Comparison of ENCODE assay signal across 1 cellular context in the genomic region with DNA sequence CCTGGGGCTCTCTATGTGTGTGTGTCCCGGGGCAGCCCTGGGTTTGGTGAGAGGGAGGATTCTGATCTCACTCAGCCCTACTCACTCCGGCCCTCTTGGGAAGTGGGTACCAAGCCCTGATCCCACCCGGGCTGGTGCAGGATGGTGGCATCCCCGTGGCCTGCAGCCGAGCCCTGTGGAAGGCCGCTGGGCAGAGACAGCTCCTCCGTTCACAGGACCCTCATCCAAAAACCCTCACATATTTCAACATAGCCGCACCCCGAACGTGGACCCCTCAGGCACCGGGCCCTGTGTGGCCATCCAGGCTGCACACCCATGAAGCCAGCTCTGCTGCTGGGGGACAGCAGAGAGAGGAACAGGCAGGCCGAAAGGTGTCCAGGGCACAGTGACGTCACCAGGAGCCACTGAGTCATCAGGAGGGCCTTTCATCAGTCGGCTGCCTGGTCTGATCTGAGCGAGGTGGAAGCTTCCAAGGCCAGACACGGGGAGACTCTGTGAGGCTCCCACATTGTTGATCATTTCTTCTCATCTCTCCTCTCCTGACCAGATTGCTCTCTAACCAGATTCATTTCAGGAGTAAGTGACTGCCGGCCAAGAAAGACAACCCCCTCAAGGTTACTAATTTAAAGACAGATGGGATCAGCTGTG.
A peak's percentile ranks its signal among the peaks of the same experiment; 100 is the strongest.
TF ChIP-seq lines count a peak whose summit lies in the region.

No MANE protein-coding gene starts in this region.

TF ChIP-seq in HepG2, 621 proteins besides CTCF, POLR2A, EP300 and RAD21 (continued from another document and continues in another):
- TF ChIP-seq, protein P1, sequence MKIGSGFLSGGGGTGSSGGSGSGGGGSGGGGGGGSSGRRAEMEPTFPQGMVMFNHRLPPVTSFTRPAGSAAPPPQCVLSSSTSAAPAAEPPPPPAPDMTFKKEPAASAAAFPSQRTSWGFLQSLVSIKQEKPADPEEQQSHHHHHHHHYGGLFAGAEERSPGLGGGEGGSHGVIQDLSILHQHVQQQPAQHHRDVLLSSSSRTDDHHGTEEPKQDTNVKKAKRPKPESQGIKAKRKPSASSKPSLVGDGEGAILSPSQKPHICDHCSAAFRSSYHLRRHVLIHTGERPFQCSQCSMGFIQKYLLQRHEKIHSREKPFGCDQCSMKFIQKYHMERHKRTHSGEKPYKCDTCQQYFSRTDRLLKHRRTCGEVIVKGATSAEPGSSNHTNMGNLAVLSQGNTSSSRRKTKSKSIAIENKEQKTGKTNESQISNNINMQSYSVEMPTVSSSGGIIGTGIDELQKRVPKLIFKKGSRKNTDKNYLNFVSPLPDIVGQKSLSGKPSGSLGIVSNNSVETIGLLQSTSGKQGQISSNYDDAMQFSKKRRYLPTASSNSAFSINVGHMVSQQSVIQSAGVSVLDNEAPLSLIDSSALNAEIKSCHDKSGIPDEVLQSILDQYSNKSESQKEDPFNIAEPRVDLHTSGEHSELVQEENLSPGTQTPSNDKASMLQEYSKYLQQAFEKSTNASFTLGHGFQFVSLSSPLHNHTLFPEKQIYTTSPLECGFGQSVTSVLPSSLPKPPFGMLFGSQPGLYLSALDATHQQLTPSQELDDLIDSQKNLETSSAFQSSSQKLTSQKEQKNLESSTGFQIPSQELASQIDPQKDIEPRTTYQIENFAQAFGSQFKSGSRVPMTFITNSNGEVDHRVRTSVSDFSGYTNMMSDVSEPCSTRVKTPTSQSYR (CRISPR knock-in tag; IDR thresholded peaks at IDR 0.05; ENCODE audit: borderline replicate concordance) = no peak
- no peak for TF ChIP-seq PPARG (CRISPR knock-in tag; conservative IDR thresholded peaks at IDR 0.05)
- TF ChIP-seq CENPX (CRISPR knock-in tag; IDR thresholded peaks at IDR 0.05) = no peak
- TF ChIP-seq ZNF564 (CRISPR knock-in tag; IDR thresholded peaks at IDR 0.05) = no peak
- no peak for TF ChIP-seq ZNF782 (CRISPR knock-in tag; IDR thresholded peaks at IDR 0.05; ENCODE audit: borderline replicate concordance)
- no peak for TF ChIP-seq HMG20B (CRISPR knock-in tag; conservative IDR thresholded peaks at IDR 0.05)
- no peak for TF ChIP-seq CBX1 (IDR thresholded peaks at IDR 0.05; ENCODE audit: low read depth)
- no peak for TF ChIP-seq BORCS8-MEF2B (CRISPR knock-in tag; IDR thresholded peaks at IDR 0.05)
- TF ChIP-seq, protein P2, sequence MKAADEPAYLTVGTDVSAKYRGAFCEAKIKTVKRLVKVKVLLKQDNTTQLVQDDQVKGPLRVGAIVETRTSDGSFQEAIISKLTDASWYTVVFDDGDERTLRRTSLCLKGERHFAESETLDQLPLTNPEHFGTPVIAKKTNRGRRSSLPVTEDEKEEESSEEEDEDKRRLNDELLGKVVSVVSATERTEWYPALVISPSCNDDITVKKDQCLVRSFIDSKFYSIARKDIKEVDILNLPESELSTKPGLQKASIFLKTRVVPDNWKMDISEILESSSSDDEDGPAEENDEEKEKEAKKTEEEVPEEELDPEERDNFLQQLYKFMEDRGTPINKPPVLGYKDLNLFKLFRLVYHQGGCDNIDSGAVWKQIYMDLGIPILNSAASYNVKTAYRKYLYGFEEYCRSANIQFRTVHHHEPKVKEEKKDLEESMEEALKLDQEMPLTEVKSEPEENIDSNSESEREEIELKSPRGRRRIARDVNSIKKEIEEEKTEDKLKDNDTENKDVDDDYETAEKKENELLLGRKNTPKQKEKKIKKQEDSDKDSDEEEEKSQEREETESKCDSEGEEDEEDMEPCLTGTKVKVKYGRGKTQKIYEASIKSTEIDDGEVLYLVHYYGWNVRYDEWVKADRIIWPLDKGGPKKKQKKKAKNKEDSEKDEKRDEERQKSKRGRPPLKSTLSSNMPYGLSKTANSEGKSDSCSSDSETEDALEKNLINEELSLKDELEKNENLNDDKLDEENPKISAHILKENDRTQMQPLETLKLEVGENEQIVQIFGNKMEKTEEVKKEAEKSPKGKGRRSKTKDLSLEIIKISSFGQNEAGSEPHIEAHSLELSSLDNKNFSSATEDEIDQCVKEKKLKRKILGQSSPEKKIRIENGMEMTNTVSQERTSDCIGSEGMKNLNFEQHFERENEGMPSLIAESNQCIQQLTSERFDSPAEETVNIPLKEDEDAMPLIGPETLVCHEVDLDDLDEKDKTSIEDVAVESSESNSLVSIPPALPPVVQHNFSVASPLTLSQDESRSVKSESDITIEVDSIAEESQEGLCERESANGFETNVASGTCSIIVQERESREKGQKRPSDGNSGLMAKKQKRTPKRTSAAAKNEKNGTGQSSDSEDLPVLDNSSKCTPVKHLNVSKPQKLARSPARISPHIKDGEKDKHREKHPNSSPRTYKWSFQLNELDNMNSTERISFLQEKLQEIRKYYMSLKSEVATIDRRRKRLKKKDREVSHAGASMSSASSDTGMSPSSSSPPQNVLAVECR (CRISPR knock-in tag; IDR thresholded peaks at IDR 0.05; ENCODE audit: borderline replicate concordance) = 0 out of 2 replicates have a peak, but pooled peaks have one; percentile 15
- TF ChIP-seq NKX3-1 (CRISPR knock-in tag; IDR thresholded peaks at IDR 0.05) = no peak
- TF ChIP-seq, protein P3, sequence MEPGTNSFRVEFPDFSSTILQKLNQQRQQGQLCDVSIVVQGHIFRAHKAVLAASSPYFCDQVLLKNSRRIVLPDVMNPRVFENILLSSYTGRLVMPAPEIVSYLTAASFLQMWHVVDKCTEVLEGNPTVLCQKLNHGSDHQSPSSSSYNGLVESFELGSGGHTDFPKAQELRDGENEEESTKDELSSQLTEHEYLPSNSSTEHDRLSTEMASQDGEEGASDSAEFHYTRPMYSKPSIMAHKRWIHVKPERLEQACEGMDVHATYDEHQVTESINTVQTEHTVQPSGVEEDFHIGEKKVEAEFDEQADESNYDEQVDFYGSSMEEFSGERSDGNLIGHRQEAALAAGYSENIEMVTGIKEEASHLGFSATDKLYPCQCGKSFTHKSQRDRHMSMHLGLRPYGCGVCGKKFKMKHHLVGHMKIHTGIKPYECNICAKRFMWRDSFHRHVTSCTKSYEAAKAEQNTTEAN (CRISPR knock-in tag; conservative IDR thresholded peaks at IDR 0.05) = no peak
- TF ChIP-seq, protein P4, sequence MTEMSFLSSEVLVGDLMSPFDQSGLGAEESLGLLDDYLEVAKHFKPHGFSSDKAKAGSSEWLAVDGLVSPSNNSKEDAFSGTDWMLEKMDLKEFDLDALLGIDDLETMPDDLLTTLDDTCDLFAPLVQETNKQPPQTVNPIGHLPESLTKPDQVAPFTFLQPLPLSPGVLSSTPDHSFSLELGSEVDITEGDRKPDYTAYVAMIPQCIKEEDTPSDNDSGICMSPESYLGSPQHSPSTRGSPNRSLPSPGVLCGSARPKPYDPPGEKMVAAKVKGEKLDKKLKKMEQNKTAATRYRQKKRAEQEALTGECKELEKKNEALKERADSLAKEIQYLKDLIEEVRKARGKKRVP (CRISPR knock-in tag; IDR thresholded peaks at IDR 0.05) = peak in 1 of 2 experiments; percentile 67; a peak in 2 of 4 replicates
- TF ChIP-seq ZNF296 (CRISPR knock-in tag; conservative IDR thresholded peaks at IDR 0.05) = no peak
- no peak for TF ChIP-seq ZNF337 (CRISPR knock-in tag; IDR thresholded peaks at IDR 0.05; ENCODE audit: borderline replicate concordance, low read depth)
- TF ChIP-seq ZNF30 (CRISPR knock-in tag; IDR thresholded peaks at IDR 0.05) = no peak
- TF ChIP-seq, protein P5, sequence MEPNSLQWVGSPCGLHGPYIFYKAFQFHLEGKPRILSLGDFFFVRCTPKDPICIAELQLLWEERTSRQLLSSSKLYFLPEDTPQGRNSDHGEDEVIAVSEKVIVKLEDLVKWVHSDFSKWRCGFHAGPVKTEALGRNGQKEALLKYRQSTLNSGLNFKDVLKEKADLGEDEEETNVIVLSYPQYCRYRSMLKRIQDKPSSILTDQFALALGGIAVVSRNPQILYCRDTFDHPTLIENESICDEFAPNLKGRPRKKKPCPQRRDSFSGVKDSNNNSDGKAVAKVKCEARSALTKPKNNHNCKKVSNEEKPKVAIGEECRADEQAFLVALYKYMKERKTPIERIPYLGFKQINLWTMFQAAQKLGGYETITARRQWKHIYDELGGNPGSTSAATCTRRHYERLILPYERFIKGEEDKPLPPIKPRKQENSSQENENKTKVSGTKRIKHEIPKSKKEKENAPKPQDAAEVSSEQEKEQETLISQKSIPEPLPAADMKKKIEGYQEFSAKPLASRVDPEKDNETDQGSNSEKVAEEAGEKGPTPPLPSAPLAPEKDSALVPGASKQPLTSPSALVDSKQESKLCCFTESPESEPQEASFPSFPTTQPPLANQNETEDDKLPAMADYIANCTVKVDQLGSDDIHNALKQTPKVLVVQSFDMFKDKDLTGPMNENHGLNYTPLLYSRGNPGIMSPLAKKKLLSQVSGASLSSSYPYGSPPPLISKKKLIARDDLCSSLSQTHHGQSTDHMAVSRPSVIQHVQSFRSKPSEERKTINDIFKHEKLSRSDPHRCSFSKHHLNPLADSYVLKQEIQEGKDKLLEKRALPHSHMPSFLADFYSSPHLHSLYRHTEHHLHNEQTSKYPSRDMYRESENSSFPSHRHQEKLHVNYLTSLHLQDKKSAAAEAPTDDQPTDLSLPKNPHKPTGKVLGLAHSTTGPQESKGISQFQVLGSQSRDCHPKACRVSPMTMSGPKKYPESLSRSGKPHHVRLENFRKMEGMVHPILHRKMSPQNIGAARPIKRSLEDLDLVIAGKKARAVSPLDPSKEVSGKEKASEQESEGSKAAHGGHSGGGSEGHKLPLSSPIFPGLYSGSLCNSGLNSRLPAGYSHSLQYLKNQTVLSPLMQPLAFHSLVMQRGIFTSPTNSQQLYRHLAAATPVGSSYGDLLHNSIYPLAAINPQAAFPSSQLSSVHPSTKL (CRISPR knock-in tag; IDR thresholded peaks at IDR 0.05) = 0 out of 2 replicates have a peak, but pooled peaks have one; percentile 10
- TF ChIP-seq, protein P6, sequence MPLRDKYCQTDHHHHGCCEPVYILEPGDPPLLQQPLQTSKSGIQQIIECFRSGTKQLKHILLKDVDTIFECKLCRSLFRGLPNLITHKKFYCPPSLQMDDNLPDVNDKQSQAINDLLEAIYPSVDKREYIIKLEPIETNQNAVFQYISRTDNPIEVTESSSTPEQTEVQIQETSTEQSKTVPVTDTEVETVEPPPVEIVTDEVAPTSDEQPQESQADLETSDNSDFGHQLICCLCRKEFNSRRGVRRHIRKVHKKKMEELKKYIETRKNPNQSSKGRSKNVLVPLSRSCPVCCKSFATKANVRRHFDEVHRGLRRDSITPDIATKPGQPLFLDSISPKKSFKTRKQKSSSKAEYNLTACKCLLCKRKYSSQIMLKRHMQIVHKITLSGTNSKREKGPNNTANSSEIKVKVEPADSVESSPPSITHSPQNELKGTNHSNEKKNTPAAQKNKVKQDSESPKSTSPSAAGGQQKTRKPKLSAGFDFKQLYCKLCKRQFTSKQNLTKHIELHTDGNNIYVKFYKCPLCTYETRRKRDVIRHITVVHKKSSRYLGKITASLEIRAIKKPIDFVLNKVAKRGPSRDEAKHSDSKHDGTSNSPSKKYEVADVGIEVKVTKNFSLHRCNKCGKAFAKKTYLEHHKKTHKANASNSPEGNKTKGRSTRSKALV (CRISPR knock-in tag; IDR thresholded peaks at IDR 0.05) = no peak
- TF ChIP-seq, protein P7, sequence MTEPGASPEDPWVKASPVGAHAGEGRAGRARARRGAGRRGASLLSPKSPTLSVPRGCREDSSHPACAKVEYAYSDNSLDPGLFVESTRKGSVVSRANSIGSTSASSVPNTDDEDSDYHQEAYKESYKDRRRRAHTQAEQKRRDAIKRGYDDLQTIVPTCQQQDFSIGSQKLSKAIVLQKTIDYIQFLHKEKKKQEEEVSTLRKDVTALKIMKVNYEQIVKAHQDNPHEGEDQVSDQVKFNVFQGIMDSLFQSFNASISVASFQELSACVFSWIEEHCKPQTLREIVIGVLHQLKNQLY (CRISPR knock-in tag; IDR thresholded peaks at IDR 0.05) = no peak
- no peak for TF ChIP-seq ZNF460 (CRISPR knock-in tag; IDR thresholded peaks at IDR 0.05; ENCODE audit: borderline replicate concordance)
- TF ChIP-seq MED8 (CRISPR knock-in tag; IDR thresholded peaks at IDR 0.05; ENCODE audit: insufficient replicate concordance) = no peak
- TF ChIP-seq ZNF383 (CRISPR knock-in tag; IDR thresholded peaks at IDR 0.05; ENCODE audit: borderline replicate concordance) = no peak
- no peak for TF ChIP-seq EHMT2 (IDR thresholded peaks at IDR 0.05; ENCODE audit: borderline replicate concordance, low read depth, low read length)
- TF ChIP-seq ZKSCAN5 (CRISPR knock-in tag; IDR thresholded peaks at IDR 0.05) = no peak
- TF ChIP-seq, protein P8, sequence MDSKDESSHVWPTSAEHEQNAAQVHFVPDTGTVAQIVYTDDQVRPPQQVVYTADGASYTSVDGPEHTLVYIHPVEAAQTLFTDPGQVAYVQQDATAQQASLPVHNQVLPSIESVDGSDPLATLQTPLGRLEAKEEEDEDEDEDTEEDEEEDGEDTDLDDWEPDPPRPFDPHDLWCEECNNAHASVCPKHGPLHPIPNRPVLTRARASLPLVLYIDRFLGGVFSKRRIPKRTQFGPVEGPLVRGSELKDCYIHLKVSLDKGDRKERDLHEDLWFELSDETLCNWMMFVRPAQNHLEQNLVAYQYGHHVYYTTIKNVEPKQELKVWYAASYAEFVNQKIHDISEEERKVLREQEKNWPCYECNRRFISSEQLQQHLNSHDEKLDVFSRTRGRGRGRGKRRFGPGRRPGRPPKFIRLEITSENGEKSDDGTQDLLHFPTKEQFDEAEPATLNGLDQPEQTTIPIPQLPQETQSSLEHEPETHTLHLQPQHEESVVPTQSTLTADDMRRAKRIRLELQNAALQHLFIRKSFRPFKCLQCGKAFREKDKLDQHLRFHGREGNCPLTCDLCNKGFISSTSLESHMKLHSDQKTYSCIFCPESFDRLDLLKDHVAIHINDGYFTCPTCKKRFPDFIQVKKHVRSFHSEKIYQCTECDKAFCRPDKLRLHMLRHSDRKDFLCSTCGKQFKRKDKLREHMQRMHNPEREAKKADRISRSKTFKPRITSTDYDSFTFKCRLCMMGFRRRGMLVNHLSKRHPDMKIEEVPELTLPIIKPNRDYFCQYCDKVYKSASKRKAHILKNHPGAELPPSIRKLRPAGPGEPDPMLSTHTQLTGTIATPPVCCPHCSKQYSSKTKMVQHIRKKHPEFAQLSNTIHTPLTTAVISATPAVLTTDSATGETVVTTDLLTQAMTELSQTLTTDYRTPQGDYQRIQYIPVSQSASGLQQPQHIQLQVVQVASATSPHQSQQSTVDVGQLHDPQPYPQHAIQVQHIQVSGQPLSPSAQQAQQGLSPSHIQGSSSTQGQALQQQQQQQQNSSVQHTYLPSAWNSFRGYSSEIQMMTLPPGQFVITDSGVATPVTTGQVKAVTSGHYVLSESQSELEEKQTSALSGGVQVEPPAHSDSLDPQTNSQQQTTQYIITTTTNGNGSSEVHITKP (CRISPR knock-in tag; IDR thresholded peaks at IDR 0.05; ENCODE audit: low read depth) = peak; percentile 93
- TF ChIP-seq, protein P9, sequence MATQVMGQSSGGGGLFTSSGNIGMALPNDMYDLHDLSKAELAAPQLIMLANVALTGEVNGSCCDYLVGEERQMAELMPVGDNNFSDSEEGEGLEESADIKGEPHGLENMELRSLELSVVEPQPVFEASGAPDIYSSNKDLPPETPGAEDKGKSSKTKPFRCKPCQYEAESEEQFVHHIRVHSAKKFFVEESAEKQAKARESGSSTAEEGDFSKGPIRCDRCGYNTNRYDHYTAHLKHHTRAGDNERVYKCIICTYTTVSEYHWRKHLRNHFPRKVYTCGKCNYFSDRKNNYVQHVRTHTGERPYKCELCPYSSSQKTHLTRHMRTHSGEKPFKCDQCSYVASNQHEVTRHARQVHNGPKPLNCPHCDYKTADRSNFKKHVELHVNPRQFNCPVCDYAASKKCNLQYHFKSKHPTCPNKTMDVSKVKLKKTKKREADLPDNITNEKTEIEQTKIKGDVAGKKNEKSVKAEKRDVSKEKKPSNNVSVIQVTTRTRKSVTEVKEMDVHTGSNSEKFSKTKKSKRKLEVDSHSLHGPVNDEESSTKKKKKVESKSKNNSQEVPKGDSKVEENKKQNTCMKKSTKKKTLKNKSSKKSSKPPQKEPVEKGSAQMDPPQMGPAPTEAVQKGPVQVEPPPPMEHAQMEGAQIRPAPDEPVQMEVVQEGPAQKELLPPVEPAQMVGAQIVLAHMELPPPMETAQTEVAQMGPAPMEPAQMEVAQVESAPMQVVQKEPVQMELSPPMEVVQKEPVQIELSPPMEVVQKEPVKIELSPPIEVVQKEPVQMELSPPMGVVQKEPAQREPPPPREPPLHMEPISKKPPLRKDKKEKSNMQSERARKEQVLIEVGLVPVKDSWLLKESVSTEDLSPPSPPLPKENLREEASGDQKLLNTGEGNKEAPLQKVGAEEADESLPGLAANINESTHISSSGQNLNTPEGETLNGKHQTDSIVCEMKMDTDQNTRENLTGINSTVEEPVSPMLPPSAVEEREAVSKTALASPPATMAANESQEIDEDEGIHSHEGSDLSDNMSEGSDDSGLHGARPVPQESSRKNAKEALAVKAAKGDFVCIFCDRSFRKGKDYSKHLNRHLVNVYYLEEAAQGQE (IDR thresholded peaks at IDR 0.05; ENCODE audit: borderline replicate concordance in 1 of 2, low read depth in 1 of 2, low read length in 2 of 2) = no peak
